Comparison of ENCODE assay signal across 12 cellular contexts in genomic region chr20:50438986-50439407, GRCh38.
A peak's percentile ranks its signal among the peaks of the same experiment; 100 is the strongest.
DNase-seq lines count a peak whose midpoint lies in the region; ATAC-seq and TF ChIP-seq lines count a peak whose summit lies in the region.
"Had no signal": no experiment of that assay in that cellular context is flagged by ENCODE, and none has a peak within 500 bp of the region (broad histone marks: within the 10 kb centered on the region; RNA-seq: fewer than 3 reads in every experiment).

No MANE protein-coding gene starts in this region.

- no peak for TF ChIP-seq RAD21 in SK-N-SH (IDR thresholded peaks at IDR 0.05; ENCODE audit: low read length)

- H3K4me2 ChIP-seq in SK-N-SH: no peak overlapping the region

- peaks cover 26% of the 10 kb centered on the region for H3F3A ChIP-seq in SK-N-SH (replicated peaks; ENCODE audit: insufficient read depth)

- H3K27ac ChIP-seq in SK-N-SH (ENCODE audit: low read depth in 2 of 2, low read length in 1 of 2): peak overlapping the region in 1 of 2 experiments; percentile 70; a peak in 2 of 4 replicates

- H3K4me3 Mint-ChIP-seq in activated CD8-positive, alpha-beta memory T cell treated with anti-CD3 and anti-CD28 coated beads, Interleukin-2, amount 10 ng/mL, durations not matched to agents 7 days and 5 days: no peak overlapping the region
- H3K4me3 Mint-ChIP-seq in stimulated activated naive CD8-positive, alpha-beta T cell treated with anti-CD3 and anti-CD28 coated beads, Interleukin-15, Interleukin-2, amounts not matched to agents 100 ng/mL and 50 ng/mL, for 24 hours: no peak overlapping the region
- H3K4me3 Mint-ChIP-seq: activated naive CD4-positive, alpha-beta T cell treated with anti-CD3 and anti-CD28 coated beads, Interleukin-2, amount 10 ng/mL, durations not matched to agents 7 days and 5 days; B cell had no signal

- H3K9me3 ChIP-seq in SK-N-SH: no peaks in the 10 kb centered on the region
- H3K9me3 ChIP-seq: esophagus muscularis mucosa, uterus had no signal

- no peaks in the 10 kb centered on the region for H3K79me2 ChIP-seq in SK-N-SH (ENCODE audit: insufficient read depth)

- H3K4me1 Mint-ChIP-seq in activated CD8-positive, alpha-beta memory T cell treated with anti-CD3 and anti-CD28 coated beads, Interleukin-2, amount 10 ng/mL, durations not matched to agents 7 days and 5 days: peaks cover 23% of the 10 kb centered on the region
- H3K4me1 Mint-ChIP-seq in stimulated activated naive CD8-positive, alpha-beta T cell treated with anti-CD3 and anti-CD28 coated beads, Interleukin-15, Interleukin-2, amounts not matched to agents 100 ng/mL and 50 ng/mL, for 24 hours (ENCODE audit: low read depth): peaks cover 28% of the 10 kb centered on the region
- H3K4me1 Mint-ChIP-seq: B cell had no signal

- no peaks in the 10 kb centered on the region for H3K9me2 ChIP-seq in SK-N-SH

- peak; percentile 75 for DNase-seq in activated CD8-positive, alpha-beta memory T cell treated with anti-CD3 and anti-CD28 coated beads, Interleukin-2, amount 50 U/mL, for 48 hours
- DNase-seq in activated CD8-positive, alpha-beta memory T cell treated with anti-CD3 and anti-CD28 coated beads, Interleukin-2, amount 10 ng/mL, durations not matched to agents 7 days and 5 days: no peak
- DNase-seq in SK-N-SH (no peak), fibroblast of the aortic adventitia (ENCODE audit: low read depth) (peak; percentile 43), NCI-H1092 treated with DMSO at 0.1 percent for 48 hours (lab: John Stamatoyannopoulos, UW) (no peak), OCI-M1 (lab: John Stamatoyannopoulos, UW) (no peak)
- DNase-seq: activated naive CD4-positive, alpha-beta T cell treated with anti-CD3 and anti-CD28 coated beads, Interleukin-2, amount 10 ng/mL, durations not matched to agents 7 days and 5 days; uterus had no signal

- 0 out of 2 replicates have a peak overlapping the region, but pooled peaks have one; percentile 38 for H2AFZ ChIP-seq in SK-N-SH (ENCODE audit: low read depth)

- peaks cover 6 to 7% of the 10 kb centered on the region in 2 experiments; a peak in 1 of 4 replicates for H3K4me1 ChIP-seq in SK-N-SH (ENCODE audit: control insufficient read depth in 1 of 2, insufficient read depth in 2 of 2, low read depth in 1 of 2, low read length in 1 of 2)
- H3K4me1 ChIP-seq: uterus had no signal

- no peak overlapping the region for H3K27ac Mint-ChIP-seq in activated CD8-positive, alpha-beta memory T cell treated with anti-CD3 and anti-CD28 coated beads, Interleukin-2, amount 10 ng/mL, durations not matched to agents 7 days and 5 days
- H3K27ac Mint-ChIP-seq in stimulated activated naive CD8-positive, alpha-beta T cell treated with anti-CD3 and anti-CD28 coated beads, Interleukin-15, Interleukin-2, amounts not matched to agents 100 ng/mL and 50 ng/mL, for 24 hours: peak overlapping the region; percentile 96
- H3K27ac Mint-ChIP-seq: activated naive CD4-positive, alpha-beta T cell treated with anti-CD3 and anti-CD28 coated beads, Interleukin-2, amount 10 ng/mL, durations not matched to agents 7 days and 5 days; B cell had no signal

- no peaks in the 10 kb centered on the region for H4K20me1 ChIP-seq in SK-N-SH (ENCODE audit: insufficient read depth)

- TF ChIP-seq EP300 in SK-N-SH (IDR thresholded peaks at IDR 0.05; ENCODE audit: borderline replicate concordance in 1 of 2, low read depth in 1 of 2, low read length in 1 of 2): 0 out of 4 replicates have a peak, but pooled peaks of 1 of the 2 experiments have one; percentile 17

- H3K9me3 Mint-ChIP-seq in activated CD8-positive, alpha-beta memory T cell treated with anti-CD3 and anti-CD28 coated beads, Interleukin-2, amount 10 ng/mL, durations not matched to agents 7 days and 5 days (ENCODE audit: low read depth): no peaks in the 10 kb centered on the region
- no peaks in the 10 kb centered on the region for H3K9me3 Mint-ChIP-seq in stimulated activated naive CD8-positive, alpha-beta T cell treated with anti-CD3 and anti-CD28 coated beads, Interleukin-15, Interleukin-2, amounts not matched to agents 100 ng/mL and 50 ng/mL, for 24 hours
- H3K9me3 Mint-ChIP-seq: activated naive CD4-positive, alpha-beta T cell treated with anti-CD3 and anti-CD28 coated beads, Interleukin-2, amount 10 ng/mL, durations not matched to agents 7 days and 5 days had no signal

- no peaks in the 10 kb centered on the region for H3K36me3 ChIP-seq in SK-N-SH (replicated peaks in 1 of 2; ENCODE audit: control insufficient read depth in 1 of 2, insufficient read depth in 2 of 2, low read length in 1 of 2)
- H3K36me3 ChIP-seq: esophagus muscularis mucosa, uterus had no signal

- H3K27me3 ChIP-seq in SK-N-SH (ENCODE audit: insufficient read depth): no peaks in the 10 kb centered on the region
- H3K27me3 ChIP-seq: esophagus muscularis mucosa, uterus had no signal

- POLR2A ChIA-PET in SK-N-SH (lab: Yijun Ruan, JAX): no interaction called here

- H3K36me3 Mint-ChIP-seq in activated CD8-positive, alpha-beta memory T cell treated with anti-CD3 and anti-CD28 coated beads, Interleukin-2, amount 10 ng/mL, durations not matched to agents 7 days and 5 days: no peaks in the 10 kb centered on the region
- H3K36me3 Mint-ChIP-seq in stimulated activated naive CD8-positive, alpha-beta T cell treated with anti-CD3 and anti-CD28 coated beads, Interleukin-15, Interleukin-2, amounts not matched to agents 100 ng/mL and 50 ng/mL, for 24 hours (ENCODE audit: low read depth): no peaks in the 10 kb centered on the region
- H3K36me3 Mint-ChIP-seq: activated naive CD4-positive, alpha-beta T cell treated with anti-CD3 and anti-CD28 coated beads, Interleukin-2, amount 10 ng/mL, durations not matched to agents 7 days and 5 days had no signal

- no peak overlapping the region for H3K9ac ChIP-seq in SK-N-SH

- WGBS in SK-N-SH (ENCODE audit: low lambda C conversion rate): 41% methylated on average over 6 of the region's 9 CpGs

- H3K27me3 Mint-ChIP-seq in activated CD8-positive, alpha-beta memory T cell treated with anti-CD3 and anti-CD28 coated beads, Interleukin-2, amount 10 ng/mL, durations not matched to agents 7 days and 5 days: no peaks in the 10 kb centered on the region
- peaks cover 5% of the 10 kb centered on the region for H3K27me3 Mint-ChIP-seq in stimulated activated naive CD8-positive, alpha-beta T cell treated with anti-CD3 and anti-CD28 coated beads, Interleukin-15, Interleukin-2, amounts not matched to agents 100 ng/mL and 50 ng/mL, for 24 hours

- no peak overlapping the region for H3K4me3 ChIP-seq in SK-N-SH (ENCODE audit: low read depth in 2 of 2, low read length in 1 of 2)
- no peak overlapping the region for H3K4me3 ChIP-seq in fibroblast of the aortic adventitia (ENCODE audit: low read depth, low read length)
- H3K4me3 ChIP-seq: esophagus muscularis mucosa, uterus had no signal

- CTCF ChIA-PET in activated CD8-positive, alpha-beta memory T cell treated with anti-CD3 and anti-CD28 coated beads, Interleukin-2, amount 10 ng/mL, durations not matched to agents 7 days and 5 days (lab: Charles Lee): no interaction called here
- CTCF ChIA-PET in SK-N-SH (lab: Yijun Ruan, JAX): no interaction called here

- no peak for ATAC-seq in activated CD8-positive, alpha-beta memory T cell treated with anti-CD3 and anti-CD28 coated beads, Interleukin-2, amount 10 ng/mL, durations not matched to agents 7 days and 5 days
- no peak for ATAC-seq in HG02588 (IDR thresholded peaks at IDR 0.05; ENCODE audit: unreplicated experiment)

- TF ChIP-seq CTCF in SK-N-SH (IDR thresholded peaks at IDR 0.05): no peak
- TF ChIP-seq CTCF in fibroblast of the aortic adventitia (IDR thresholded peaks at IDR 0.05; ENCODE audit: insufficient read depth, low read length): no peak

TF ChIP-seq in SK-N-SH, 30 proteins besides CTCF, POLR2A, EP300 and RAD21 (continues in another document):
- TF ChIP-seq, protein P1, sequence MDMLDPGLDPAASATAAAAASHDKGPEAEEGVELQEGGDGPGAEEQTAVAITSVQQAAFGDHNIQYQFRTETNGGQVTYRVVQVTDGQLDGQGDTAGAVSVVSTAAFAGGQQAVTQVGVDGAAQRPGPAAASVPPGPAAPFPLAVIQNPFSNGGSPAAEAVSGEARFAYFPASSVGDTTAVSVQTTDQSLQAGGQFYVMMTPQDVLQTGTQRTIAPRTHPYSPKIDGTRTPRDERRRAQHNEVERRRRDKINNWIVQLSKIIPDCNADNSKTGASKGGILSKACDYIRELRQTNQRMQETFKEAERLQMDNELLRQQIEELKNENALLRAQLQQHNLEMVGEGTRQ (IDR thresholded peaks at IDR 0.05; ENCODE audit: borderline replicate concordance, low read depth, low read length): no peak
- TF ChIP-seq EZH2phosphoT487 (IDR thresholded peaks at IDR 0.05; ENCODE audit: borderline replicate concordance, low read depth) (no peak), TAF1 (IDR thresholded peaks at IDR 0.05; ENCODE audit: borderline replicate concordance, low read depth, low read length) (no peak), TEAD4 (IDR thresholded peaks at IDR 0.05; ENCODE audit: borderline replicate concordance, insufficient read depth) (no peak), FOSL2 (IDR thresholded peaks at IDR 0.05; ENCODE audit: borderline replicate concordance, low read depth) (0 out of 2 replicates have a peak, but pooled peaks have one; percentile 11), RCOR1 (IDR thresholded peaks at IDR 0.05; ENCODE audit: low read length) (no peak), TCF12 (IDR thresholded peaks at IDR 0.05) (peak; percentile 25; the same call in 1 of the 2 replicates)
- TF ChIP-seq, protein P2, sequence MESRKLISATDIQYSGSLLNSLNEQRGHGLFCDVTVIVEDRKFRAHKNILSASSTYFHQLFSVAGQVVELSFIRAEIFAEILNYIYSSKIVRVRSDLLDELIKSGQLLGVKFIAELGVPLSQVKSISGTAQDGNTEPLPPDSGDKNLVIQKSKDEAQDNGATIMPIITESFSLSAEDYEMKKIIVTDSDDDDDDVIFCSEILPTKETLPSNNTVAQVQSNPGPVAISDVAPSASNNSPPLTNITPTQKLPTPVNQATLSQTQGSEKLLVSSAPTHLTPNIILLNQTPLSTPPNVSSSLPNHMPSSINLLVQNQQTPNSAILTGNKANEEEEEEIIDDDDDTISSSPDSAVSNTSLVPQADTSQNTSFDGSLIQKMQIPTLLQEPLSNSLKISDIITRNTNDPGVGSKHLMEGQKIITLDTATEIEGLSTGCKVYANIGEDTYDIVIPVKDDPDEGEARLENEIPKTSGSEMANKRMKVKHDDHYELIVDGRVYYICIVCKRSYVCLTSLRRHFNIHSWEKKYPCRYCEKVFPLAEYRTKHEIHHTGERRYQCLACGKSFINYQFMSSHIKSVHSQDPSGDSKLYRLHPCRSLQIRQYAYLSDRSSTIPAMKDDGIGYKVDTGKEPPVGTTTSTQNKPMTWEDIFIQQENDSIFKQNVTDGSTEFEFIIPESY (IDR thresholded peaks at IDR 0.05; ENCODE audit: borderline replicate concordance, low read depth): no peak

Comparison
In these comparisons a context has a peak if more than half of its experiments do, and no peak if none do; other contexts are left out.
1. DNase-seq: peak in activated CD8-positive, alpha-beta memory T cell treated with anti-CD3 and anti-CD28 coated beads, Interleukin-2, amount 50 U/mL, for 48 hours (single experiment) and fibroblast of the aortic adventitia (single experiment); none in activated CD8-positive, alpha-beta memory T cell treated with anti-CD3 and anti-CD28 coated beads, Interleukin-2, amount 10 ng/mL, durations not matched to agents 7 days and 5 days (single experiment), SK-N-SH (single experiment), NCI-H1092 treated with DMSO at 0.1 percent for 48 hours (single experiment) and OCI-M1 (single experiment).